In the genomic region with DNA sequence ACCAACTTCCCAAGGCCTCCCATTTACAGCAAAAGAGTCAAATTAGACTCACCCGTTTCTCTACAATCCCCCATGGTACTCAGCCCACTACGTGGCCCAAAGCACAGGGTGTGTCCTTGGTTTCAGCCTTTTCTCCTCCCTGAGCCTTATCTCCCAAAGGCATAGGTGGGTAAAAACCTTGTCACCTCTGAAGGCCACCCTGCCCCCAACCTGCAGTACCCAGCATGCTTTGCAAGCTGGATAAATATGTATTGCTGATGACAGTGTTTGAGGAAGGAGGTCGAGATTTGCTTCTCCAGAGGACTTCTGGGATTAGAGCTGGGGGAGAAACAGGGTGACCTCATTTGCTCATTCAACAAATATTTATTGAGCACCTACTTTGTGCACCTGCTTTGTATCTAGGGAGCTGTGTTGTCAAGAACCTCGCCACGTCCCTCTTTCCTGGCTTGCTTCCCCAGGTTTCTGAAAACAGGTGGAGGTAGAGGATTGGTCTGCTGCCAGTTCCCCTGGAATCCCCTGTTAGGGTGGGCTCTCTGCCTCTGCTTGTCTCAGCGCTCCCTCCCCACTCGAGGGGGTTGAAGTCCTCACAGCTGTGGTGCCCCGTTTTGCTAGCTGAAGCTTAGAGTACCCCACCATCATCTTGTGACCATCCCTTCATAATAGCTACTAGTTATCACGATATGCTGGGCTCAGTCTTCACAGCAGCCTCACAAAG, we compare ENCODE assay signal across 1 cellular context.
TF ChIP-seq lines count a peak whose summit lies in the region.

No MANE protein-coding gene starts in this region.

TF ChIP-seq in HepG2, 621 proteins besides CTCF, POLR2A, EP300 and RAD21 (continued from another document and continues in another):
- TF ChIP-seq, protein P1, sequence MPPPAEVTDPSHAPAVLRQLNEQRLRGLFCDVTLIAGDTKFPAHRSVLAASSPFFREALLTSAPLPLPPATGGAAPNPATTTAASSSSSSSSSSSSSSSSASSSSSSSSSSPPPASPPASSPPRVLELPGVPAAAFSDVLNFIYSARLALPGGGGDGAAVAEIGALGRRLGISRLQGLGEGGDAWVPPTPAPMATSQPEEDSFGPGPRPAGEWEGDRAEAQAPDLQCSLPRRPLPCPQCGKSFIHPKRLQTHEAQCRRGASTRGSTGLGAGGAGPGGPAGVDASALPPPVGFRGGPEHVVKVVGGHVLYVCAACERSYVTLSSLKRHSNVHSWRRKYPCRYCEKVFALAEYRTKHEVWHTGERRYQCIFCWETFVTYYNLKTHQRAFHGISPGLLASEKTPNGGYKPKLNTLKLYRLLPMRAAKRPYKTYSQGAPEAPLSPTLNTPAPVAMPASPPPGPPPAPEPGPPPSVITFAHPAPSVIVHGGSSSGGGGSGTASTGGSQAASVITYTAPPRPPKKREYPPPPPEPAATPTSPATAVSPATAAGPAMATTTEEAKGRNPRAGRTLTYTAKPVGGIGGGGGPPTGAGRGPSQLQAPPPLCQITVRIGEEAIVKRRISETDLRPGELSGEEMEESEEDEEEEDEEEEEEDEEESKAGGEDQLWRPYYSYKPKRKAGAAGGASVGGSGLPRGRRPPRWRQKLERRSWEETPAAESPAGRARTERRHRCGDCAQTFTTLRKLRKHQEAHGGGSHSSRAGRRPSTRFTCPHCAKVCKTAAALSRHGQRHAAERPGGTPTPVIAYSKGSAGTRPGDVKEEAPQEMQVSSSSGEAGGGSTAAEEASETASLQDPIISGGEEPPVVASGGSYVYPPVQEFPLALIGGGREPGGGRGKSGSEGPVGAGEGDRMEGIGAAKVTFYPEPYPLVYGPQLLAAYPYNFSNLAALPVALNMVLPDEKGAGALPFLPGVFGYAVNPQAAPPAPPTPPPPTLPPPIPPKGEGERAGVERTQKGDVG (CRISPR knock-in tag; IDR thresholded peaks at IDR 0.05; ENCODE audit: borderline replicate concordance): no peak
- TF ChIP-seq NBN (conservative IDR thresholded peaks at IDR 0.05) (no peak), MTA1 (CRISPR knock-in tag; IDR thresholded peaks at IDR 0.05; ENCODE audit: borderline replicate concordance) (no peak; the same call in 1 of the 2 replicates), SUZ12 (IDR thresholded peaks at IDR 0.05; ENCODE audit: low read depth, low read length) (peak; percentile 26; the same call in 1 of the 2 replicates), HDAC1 (CRISPR knock-in tag; IDR thresholded peaks at IDR 0.05) (peak; percentile 78), RFX3 (CRISPR knock-in tag; IDR thresholded peaks at IDR 0.05) (no peak), ZBTB7B (CRISPR knock-in tag; IDR thresholded peaks at IDR 0.05) (peak; percentile 89), ZBTB3 (CRISPR knock-in tag; IDR thresholded peaks at IDR 0.05; ENCODE audit: borderline replicate concordance, low read depth) (0 out of 2 replicates have a peak, but pooled peaks have one; percentile 5), ZNF776 (CRISPR knock-in tag; IDR thresholded peaks at IDR 0.05) (no peak), FOXM1 (CRISPR knock-in tag; IDR thresholded peaks at IDR 0.05) (no peak), RARA (CRISPR knock-in tag; IDR thresholded peaks at IDR 0.05) (peak; percentile 74), CREM (IDR thresholded peaks at IDR 0.05) (peak; percentile 57; the same call in 1 of the 2 replicates), CREM (CRISPR knock-in tag; IDR thresholded peaks at IDR 0.05) (no peak), ZNF205 (CRISPR knock-in tag; IDR thresholded peaks at IDR 0.05) (peak; percentile 71; the same call in 1 of the 2 replicates), ZNF143 (CRISPR knock-in tag; IDR thresholded peaks at IDR 0.05) (peak; percentile 90), FOXP1 (IDR thresholded peaks at IDR 0.05) (no peak), FOXP1 (CRISPR knock-in tag; IDR thresholded peaks at IDR 0.05) (peak; percentile 83), RBM39 (IDR thresholded peaks at IDR 0.05; ENCODE audit: low read depth, low read length, poor library complexity, severe bottlenecking) (no peak), MYNN (CRISPR knock-in tag; IDR thresholded peaks at IDR 0.05; ENCODE audit: low read depth) (no peak), ZNF121 (CRISPR knock-in tag; IDR thresholded peaks at IDR 0.05) (no peak), HCFC1 (IDR thresholded peaks at IDR 0.05; ENCODE audit: low read depth, low read length) (no peak), ZNF256 (CRISPR knock-in tag; conservative IDR thresholded peaks at IDR 0.05) (no peak), THYN1 (CRISPR knock-in tag; IDR thresholded peaks at IDR 0.05; ENCODE audit: borderline replicate concordance, low read depth) (no peak), GATAD1 (CRISPR knock-in tag; IDR thresholded peaks at IDR 0.05) (no peak), HNF4G (IDR thresholded peaks at IDR 0.05; ENCODE audit: borderline replicate concordance, low read depth, low read length) (no peak), HNF4G (CRISPR knock-in tag; IDR thresholded peaks at IDR 0.05; ENCODE audit: borderline replicate concordance, low read depth) (0 out of 2 replicates have a peak, but pooled peaks have one; percentile 34), SP140L (CRISPR knock-in tag; IDR thresholded peaks at IDR 0.05; ENCODE audit: borderline replicate concordance) (no peak)
- TF ChIP-seq, protein P2, sequence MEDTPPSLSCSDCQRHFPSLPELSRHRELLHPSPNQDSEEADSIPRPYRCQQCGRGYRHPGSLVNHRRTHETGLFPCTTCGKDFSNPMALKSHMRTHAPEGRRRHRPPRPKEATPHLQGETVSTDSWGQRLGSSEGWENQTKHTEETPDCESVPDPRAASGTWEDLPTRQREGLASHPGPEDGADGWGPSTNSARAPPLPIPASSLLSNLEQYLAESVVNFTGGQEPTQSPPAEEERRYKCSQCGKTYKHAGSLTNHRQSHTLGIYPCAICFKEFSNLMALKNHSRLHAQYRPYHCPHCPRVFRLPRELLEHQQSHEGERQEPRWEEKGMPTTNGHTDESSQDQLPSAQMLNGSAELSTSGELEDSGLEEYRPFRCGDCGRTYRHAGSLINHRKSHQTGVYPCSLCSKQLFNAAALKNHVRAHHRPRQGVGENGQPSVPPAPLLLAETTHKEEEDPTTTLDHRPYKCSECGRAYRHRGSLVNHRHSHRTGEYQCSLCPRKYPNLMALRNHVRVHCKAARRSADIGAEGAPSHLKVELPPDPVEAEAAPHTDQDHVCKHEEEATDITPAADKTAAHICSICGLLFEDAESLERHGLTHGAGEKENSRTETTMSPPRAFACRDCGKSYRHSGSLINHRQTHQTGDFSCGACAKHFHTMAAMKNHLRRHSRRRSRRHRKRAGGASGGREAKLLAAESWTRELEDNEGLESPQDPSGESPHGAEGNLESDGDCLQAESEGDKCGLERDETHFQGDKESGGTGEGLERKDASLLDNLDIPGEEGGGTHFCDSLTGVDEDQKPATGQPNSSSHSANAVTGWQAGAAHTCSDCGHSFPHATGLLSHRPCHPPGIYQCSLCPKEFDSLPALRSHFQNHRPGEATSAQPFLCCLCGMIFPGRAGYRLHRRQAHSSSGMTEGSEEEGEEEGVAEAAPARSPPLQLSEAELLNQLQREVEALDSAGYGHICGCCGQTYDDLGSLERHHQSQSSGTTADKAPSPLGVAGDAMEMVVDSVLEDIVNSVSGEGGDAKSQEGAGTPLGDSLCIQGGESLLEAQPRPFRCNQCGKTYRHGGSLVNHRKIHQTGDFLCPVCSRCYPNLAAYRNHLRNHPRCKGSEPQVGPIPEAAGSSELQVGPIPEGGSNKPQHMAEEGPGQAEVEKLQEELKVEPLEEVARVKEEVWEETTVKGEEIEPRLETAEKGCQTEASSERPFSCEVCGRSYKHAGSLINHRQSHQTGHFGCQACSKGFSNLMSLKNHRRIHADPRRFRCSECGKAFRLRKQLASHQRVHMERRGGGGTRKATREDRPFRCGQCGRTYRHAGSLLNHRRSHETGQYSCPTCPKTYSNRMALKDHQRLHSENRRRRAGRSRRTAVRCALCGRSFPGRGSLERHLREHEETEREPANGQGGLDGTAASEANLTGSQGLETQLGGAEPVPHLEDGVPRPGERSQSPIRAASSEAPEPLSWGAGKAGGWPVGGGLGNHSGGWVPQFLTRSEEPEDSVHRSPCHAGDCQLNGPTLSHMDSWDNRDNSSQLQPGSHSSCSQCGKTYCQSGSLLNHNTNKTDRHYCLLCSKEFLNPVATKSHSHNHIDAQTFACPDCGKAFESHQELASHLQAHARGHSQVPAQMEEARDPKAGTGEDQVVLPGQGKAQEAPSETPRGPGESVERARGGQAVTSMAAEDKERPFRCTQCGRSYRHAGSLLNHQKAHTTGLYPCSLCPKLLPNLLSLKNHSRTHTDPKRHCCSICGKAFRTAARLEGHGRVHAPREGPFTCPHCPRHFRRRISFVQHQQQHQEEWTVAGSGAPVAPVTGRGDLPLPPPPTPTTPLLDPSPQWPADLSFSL (CRISPR knock-in tag; IDR thresholded peaks at IDR 0.05): no peak
- TF ChIP-seq, protein P3, sequence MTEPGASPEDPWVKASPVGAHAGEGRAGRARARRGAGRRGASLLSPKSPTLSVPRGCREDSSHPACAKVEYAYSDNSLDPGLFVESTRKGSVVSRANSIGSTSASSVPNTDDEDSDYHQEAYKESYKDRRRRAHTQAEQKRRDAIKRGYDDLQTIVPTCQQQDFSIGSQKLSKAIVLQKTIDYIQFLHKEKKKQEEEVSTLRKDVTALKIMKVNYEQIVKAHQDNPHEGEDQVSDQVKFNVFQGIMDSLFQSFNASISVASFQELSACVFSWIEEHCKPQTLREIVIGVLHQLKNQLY (CRISPR knock-in tag; IDR thresholded peaks at IDR 0.05): no peak
- TF ChIP-seq, protein P4, sequence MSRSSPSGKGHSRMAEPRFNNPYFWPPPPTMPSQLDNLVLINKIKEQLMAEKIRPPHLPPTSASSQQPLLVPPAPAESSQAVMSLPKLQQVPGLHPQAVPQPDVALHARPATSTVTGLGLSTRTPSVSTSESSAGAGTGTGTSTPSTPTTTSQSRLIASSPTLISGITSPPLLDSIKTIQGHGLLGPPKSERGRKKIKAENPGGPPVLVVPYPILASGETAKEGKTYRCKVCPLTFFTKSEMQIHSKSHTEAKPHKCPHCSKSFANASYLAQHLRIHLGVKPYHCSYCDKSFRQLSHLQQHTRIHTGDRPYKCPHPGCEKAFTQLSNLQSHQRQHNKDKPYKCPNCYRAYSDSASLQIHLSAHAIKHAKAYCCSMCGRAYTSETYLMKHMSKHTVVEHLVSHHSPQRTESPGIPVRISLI (CRISPR knock-in tag; IDR thresholded peaks at IDR 0.05; ENCODE audit: borderline replicate concordance): no peak
- TF ChIP-seq, protein P5, sequence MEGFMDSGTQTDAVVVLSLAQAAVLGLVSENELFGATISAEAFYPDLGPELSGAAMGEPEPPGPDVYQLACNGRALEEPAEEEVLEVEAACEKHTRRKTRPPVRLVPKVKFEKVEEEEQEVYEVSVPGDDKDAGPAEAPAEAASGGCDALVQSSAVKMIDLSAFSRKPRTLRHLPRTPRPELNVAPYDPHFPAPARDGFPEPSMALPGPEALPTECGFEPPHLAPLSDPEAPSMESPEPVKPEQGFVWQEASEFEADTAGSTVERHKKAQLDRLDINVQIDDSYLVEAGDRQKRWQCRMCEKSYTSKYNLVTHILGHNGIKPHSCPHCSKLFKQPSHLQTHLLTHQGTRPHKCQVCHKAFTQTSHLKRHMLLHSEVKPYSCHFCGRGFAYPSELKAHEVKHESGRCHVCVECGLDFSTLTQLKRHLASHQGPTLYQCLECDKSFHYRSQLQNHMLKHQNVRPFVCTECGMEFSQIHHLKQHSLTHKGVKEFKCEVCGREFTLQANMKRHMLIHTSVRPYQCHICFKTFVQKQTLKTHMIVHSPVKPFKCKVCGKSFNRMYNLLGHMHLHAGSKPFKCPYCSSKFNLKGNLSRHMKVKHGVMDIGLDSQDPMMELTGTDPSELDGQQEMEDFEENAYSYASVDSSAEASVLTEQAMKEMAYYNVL (CRISPR knock-in tag; IDR thresholded peaks at IDR 0.05; ENCODE audit: borderline replicate concordance): no peak; the same call in 1 of the 2 replicates
- TF ChIP-seq, protein P6, sequence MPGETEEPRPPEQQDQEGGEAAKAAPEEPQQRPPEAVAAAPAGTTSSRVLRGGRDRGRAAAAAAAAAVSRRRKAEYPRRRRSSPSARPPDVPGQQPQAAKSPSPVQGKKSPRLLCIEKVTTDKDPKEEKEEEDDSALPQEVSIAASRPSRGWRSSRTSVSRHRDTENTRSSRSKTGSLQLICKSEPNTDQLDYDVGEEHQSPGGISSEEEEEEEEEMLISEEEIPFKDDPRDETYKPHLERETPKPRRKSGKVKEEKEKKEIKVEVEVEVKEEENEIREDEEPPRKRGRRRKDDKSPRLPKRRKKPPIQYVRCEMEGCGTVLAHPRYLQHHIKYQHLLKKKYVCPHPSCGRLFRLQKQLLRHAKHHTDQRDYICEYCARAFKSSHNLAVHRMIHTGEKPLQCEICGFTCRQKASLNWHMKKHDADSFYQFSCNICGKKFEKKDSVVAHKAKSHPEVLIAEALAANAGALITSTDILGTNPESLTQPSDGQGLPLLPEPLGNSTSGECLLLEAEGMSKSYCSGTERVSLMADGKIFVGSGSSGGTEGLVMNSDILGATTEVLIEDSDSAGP (CRISPR knock-in tag; IDR thresholded peaks at IDR 0.05; ENCODE audit: borderline replicate concordance): no peak
- TF ChIP-seq, protein P7, sequence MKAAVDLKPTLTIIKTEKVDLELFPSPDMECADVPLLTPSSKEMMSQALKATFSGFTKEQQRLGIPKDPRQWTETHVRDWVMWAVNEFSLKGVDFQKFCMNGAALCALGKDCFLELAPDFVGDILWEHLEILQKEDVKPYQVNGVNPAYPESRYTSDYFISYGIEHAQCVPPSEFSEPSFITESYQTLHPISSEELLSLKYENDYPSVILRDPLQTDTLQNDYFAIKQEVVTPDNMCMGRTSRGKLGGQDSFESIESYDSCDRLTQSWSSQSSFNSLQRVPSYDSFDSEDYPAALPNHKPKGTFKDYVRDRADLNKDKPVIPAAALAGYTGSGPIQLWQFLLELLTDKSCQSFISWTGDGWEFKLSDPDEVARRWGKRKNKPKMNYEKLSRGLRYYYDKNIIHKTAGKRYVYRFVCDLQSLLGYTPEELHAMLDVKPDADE (CRISPR knock-in tag; IDR thresholded peaks at IDR 0.05): no peak
- TF ChIP-seq, protein P8, sequence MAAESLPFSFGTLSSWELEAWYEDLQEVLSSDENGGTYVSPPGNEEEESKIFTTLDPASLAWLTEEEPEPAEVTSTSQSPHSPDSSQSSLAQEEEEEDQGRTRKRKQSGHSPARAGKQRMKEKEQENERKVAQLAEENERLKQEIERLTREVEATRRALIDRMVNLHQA (CRISPR knock-in tag; IDR thresholded peaks at IDR 0.05): no peak
- TF ChIP-seq, protein P9, sequence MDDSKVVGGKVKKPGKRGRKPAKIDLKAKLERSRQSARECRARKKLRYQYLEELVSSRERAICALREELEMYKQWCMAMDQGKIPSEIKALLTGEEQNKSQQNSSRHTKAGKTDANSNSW (CRISPR knock-in tag; IDR thresholded peaks at IDR 0.05; ENCODE audit: borderline replicate concordance): no peak
